In the genomic region with DNA sequence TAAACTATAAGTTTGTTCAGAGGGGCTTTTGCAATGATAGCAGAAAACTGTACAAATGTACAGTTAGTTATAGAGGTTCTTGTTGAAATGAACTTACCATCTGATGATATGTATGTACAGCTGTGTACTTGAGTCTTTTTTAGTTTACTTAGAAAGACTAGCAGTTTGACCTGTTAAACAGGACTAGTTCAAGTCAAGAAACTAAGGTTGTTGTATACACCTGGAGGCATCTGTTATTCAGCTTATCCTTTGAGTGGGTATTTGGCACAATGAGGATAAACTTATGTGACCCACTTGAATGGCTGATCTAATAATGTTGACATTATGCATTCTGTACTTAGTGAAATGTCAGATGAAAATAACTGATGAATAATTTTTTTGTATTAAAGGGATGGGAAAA, we compare ENCODE assay signal across 1 cellular context.
TF ChIP-seq lines count a peak whose summit lies in the region.

No MANE protein-coding gene starts in this region.

TF ChIP-seq in K562, 482 proteins besides CTCF, POLR2A, EP300 and RAD21:
- TF ChIP-seq ARID1B (IDR thresholded peaks at IDR 0.05) (no peak), HMBOX1 (IDR thresholded peaks at IDR 0.05) (peak; percentile 75), ID3 (CRISPR knock-in tag; IDR thresholded peaks at IDR 0.05) (no peak), ID3 (tag; IDR thresholded peaks at IDR 0.05) (no peak), NR1H2 (CRISPR knock-in tag; IDR thresholded peaks at IDR 0.05) (no peak)
